Comparison of ENCODE assay signal across 30 cellular contexts in genomic region chr22:28031383-28031922, GRCh38.
"Had no signal": no experiment of that assay in that cellular context is flagged by ENCODE, and none has a peak within 500 bp of the region (broad histone marks: within the 10 kb centered on the region; RNA-seq: fewer than 3 reads in every experiment).

No MANE protein-coding gene starts in this region.

- H3K27ac Mint-ChIP-seq: activated T-cell treated with anti-CD3 and anti-CD28 coated beads, Interleukin-2, amount 50 U/mL, for 24 hours; activated T-helper 17 cell treated with anti-CD3 and anti-CD28 coated beads, Interleukin-2, amount 50 U/mL, for 72 hours; dendritic cell treated with granulocyte-macrophage colony-stimulating factor and Interleukin-4, amounts not matched to agents 40 ng/mL and 50 ng/mL, for 4 days; natural killer cell had no signal

- H3K9me3 Mint-ChIP-seq: activated T-cell treated with anti-CD3 and anti-CD28 coated beads, Interleukin-2, amount 50 U/mL, for 24 hours; activated T-helper 17 cell treated with anti-CD3 and anti-CD28 coated beads, Interleukin-2, amount 50 U/mL, for 72 hours; dendritic cell treated with granulocyte-macrophage colony-stimulating factor and Interleukin-4, amounts not matched to agents 40 ng/mL and 50 ng/mL, for 4 days; natural killer cell had no signal

- H3K4me1 ChIP-seq: foreskin keratinocyte, prostate gland had no signal

- ATAC-seq: activated T-helper 17 cell treated with anti-CD3 and anti-CD28 coated beads, Interleukin-2, amount 50 U/mL, for 72 hours; foreskin keratinocyte; heart left ventricle; left lung; lower lobe of right lung; natural killer cell had no signal

- H3K9me3 ChIP-seq: esophagus muscularis mucosa, heart left ventricle, left lung, lower lobe of right lung, neutrophil, ovary, prostate gland, suprapubic skin, tibial artery had no signal

- H3K4me2 ChIP-seq: smooth muscle cell had no signal

- H3K4me3 ChIP-seq: esophagus muscularis mucosa, heart left ventricle, left lung, lower lobe of right lung, ovary, prostate gland, smooth muscle cell, suprapubic skin, tibial artery had no signal

- H3K27ac ChIP-seq: foreskin keratinocyte, heart left ventricle, neutrophil, ovary, prostate gland, suprapubic skin, tibial artery had no signal

- H3K36me3 ChIP-seq: left lung, neutrophil, ovary, prostate gland had no signal

- H3K36me3 Mint-ChIP-seq: natural killer cell had no signal

- H3K4me1 Mint-ChIP-seq: activated T-helper 17 cell treated with anti-CD3 and anti-CD28 coated beads, Interleukin-2, amount 50 U/mL, for 72 hours; natural killer cell had no signal

- DNase-seq: activated CD4-positive, alpha-beta T cell treated with anti-CD3 and anti-CD28 coated beads for 4 hours; activated CD4-positive, alpha-beta T cell treated with anti-CD3 and anti-CD28 coated beads, Interleukin-2, amount 50 U/mL, for 4 hours; activated CD8-positive, alpha-beta memory T cell treated with anti-CD3 and anti-CD28 coated beads for 24 hours; activated CD8-positive, alpha-beta memory T cell treated with anti-CD3 and anti-CD28 coated beads, Interleukin-2, amount 50 U/mL, for 4 hours; activated gamma-delta T cell treated with Interleukin-2 at 50 U/mL for 16 hours; activated naive CD4-positive, alpha-beta T cell treated with anti-CD3 and anti-CD28 coated beads, Interleukin-2, amount 50 U/mL, for 16 hours; activated T-cell treated with anti-CD3 and anti-CD28 coated beads, Interleukin-2, amount 50 U/mL, for 24 hours; amniotic stem cell; caudate nucleus; effector CD4-positive, alpha-beta T cell; foreskin keratinocyte; heart left ventricle; left lung; lower lobe of right lung; mesenchymal stem cell; natural killer cell; ovary; retina; stimulated activated CD4-positive, alpha-beta T cell treated with anti-CD3 and anti-CD28 coated beads, Interleukin-15, amount 100 ng/mL, for 24 hours; stimulated activated CD4-positive, alpha-beta T cell treated with anti-CD3 and anti-CD28 coated beads, Interleukin-2, amount 100 ng/mL, for 24 hours; stimulated activated naive CD4-positive, alpha-beta T cell; T-helper 2 cell; tibial artery had no signal

- H3K27me3 ChIP-seq: esophagus muscularis mucosa, heart left ventricle, left lung, neutrophil, ovary, suprapubic skin, tibial artery had no signal

- H3K4me3 Mint-ChIP-seq: activated T-cell treated with anti-CD3 and anti-CD28 coated beads, Interleukin-2, amount 50 U/mL, for 24 hours; activated T-helper 17 cell treated with anti-CD3 and anti-CD28 coated beads, Interleukin-2, amount 50 U/mL, for 72 hours; dendritic cell treated with granulocyte-macrophage colony-stimulating factor and Interleukin-4, amounts not matched to agents 40 ng/mL and 50 ng/mL, for 4 days; natural killer cell had no signal
